In genomic region chr10:132195366-132196075, GRCh38 we compare ENCODE assay signal across 18 cellular contexts. TPM values are rescaled to one million over a fixed set of nuclear protein-coding genes. Genes with fewer than 3 reads are reported as not detected.
DNase-seq lines count a peak whose midpoint lies in the region; ATAC-seq and TF ChIP-seq lines count a peak whose summit lies in the region.
"Had no signal": no experiment of that assay in that cellular context is flagged by ENCODE, and none has a peak within 500 bp of the region (broad histone marks: within the 10 kb centered on the region; RNA-seq: fewer than 3 reads in every experiment).

No MANE protein-coding gene starts in this region.

- CTCF ChIA-PET in PC-9 (lab: Charles Lee) = no interaction called here

- no peaks in the 10 kb centered on the region for H3K9me3 ChIP-seq in PC-9 (ENCODE audit: insufficient read depth, low read depth)

- POLR2A ChIA-PET in PC-9 (lab: Charles Lee; ENCODE audit: unreplicated experiment) = no interaction called here

- no peak overlapping the region for H3K27ac ChIP-seq in PC-9
- H3K27ac ChIP-seq: 22Rv1 had no signal

- H3K27ac Mint-ChIP-seq in natural killer cell treated with Interleukin-12 subunit alpha and Interleukin-12 subunit beta and Interleukin-15 and Interleukin-18, amount 100 ng/mL, for 72 hours = no peak overlapping the region
- no peak overlapping the region for H3K27ac Mint-ChIP-seq in natural killer cell
- H3K27ac Mint-ChIP-seq: CD14-positive monocyte; CD8-positive, alpha-beta T cell; H9 had no signal

- no peaks in the 10 kb centered on the region for H3K79me2 ChIP-seq in PC-9 (ENCODE audit: low read depth)

- no peaks in the 10 kb centered on the region for H3K27me3 ChIP-seq in PC-9 (ENCODE audit: insufficient read depth, low read depth)

- no peaks in the 10 kb centered on the region for H3K4me1 ChIP-seq in PC-9 (replicated peaks; ENCODE audit: insufficient read depth)

- no peaks in the 10 kb centered on the region for H3K9me3 Mint-ChIP-seq in natural killer cell treated with Interleukin-12 subunit alpha and Interleukin-12 subunit beta and Interleukin-15 and Interleukin-18, amount 100 ng/mL, for 72 hours
- H3K9me3 Mint-ChIP-seq in natural killer cell = no peaks in the 10 kb centered on the region
- H3K9me3 Mint-ChIP-seq: CD8-positive, alpha-beta T cell had no signal

- TF ChIP-seq CTCF in natural killer cell (IDR thresholded peaks at IDR 0.05) = no peak
- no peak for TF ChIP-seq CTCF in PC-9 (conservative IDR thresholded peaks at IDR 0.05)

- no peak overlapping the region for H3K4me3 ChIP-seq in PC-9

- no peaks in the 10 kb centered on the region for H3K27me3 Mint-ChIP-seq in natural killer cell treated with Interleukin-12 subunit alpha and Interleukin-12 subunit beta and Interleukin-15 and Interleukin-18, amount 100 ng/mL, for 72 hours
- no peaks in the 10 kb centered on the region for H3K27me3 Mint-ChIP-seq in natural killer cell (ENCODE audit: low read depth in 2 of 2)

- no TSS peak for BruUV-seq in PC-9 (replicated peaks; lab: Mats Ljungman, UMichigan)

- no peaks in the 10 kb centered on the region for H3K4me1 Mint-ChIP-seq in natural killer cell treated with Interleukin-12 subunit alpha and Interleukin-12 subunit beta and Interleukin-15 and Interleukin-18, amount 100 ng/mL, for 72 hours (ENCODE audit: low read depth in 2 of 2)
- H3K4me1 Mint-ChIP-seq in natural killer cell = no peaks in the 10 kb centered on the region
- H3K4me1 Mint-ChIP-seq: CD14-positive monocyte, H9 had no signal

- DNase-seq in activated naive CD4-positive, alpha-beta T cell treated with anti-CD3 and anti-CD28 coated beads, Interleukin-2, amount 50 U/mL, for 16 hours = peak; percentile 4
- DNase-seq in activated naive CD4-positive, alpha-beta T cell (lab: John Stamatoyannopoulos, UW) = no peak
- DNase-seq in natural killer cell treated with Interleukin-12 subunit alpha and Interleukin-12 subunit beta and Interleukin-15 and Interleukin-18, amount 100 ng/mL, for 72 hours (ENCODE audit: low spot score) = peak; percentile 18
- DNase-seq in natural killer cell (no peak), posterior vena cava (ENCODE audit: low spot score) (peak; percentile 51), PC-9 (no peak), DMS79 (lab: John Stamatoyannopoulos, UW) (no peak)
- DNase-seq: CD8-positive, alpha-beta T cell; COR-L47; DMS153; DND-41; GDM1; GOT3; H9 had no signal

- no peak for ATAC-seq in natural killer cell treated with Interleukin-12 subunit alpha and Interleukin-12 subunit beta and Interleukin-15 and Interleukin-18, amount 100 ng/mL, for 72 hours
- ATAC-seq in natural killer cell (no peak), HG02623 (IDR thresholded peaks at IDR 0.05; ENCODE audit: unreplicated experiment) (no peak)
- ATAC-seq: CD8-positive, alpha-beta T cell had no signal

- no peak overlapping the region for H3K4me3 Mint-ChIP-seq in natural killer cell treated with Interleukin-12 subunit alpha and Interleukin-12 subunit beta and Interleukin-15 and Interleukin-18, amount 100 ng/mL, for 72 hours
- no peak overlapping the region for H3K4me3 Mint-ChIP-seq in natural killer cell
- H3K4me3 Mint-ChIP-seq: CD14-positive monocyte; CD8-positive, alpha-beta T cell; H9 had no signal

- intact Hi-C loops in natural killer cell (cut with micrococcal nuclease) (no loop called here), posterior vena cava (cut with DNase I) (no loop called here), PC-9 (cut with micrococcal nuclease; ENCODE audit: unreplicated experiment) (no loop called here)

- H3K9me2 ChIP-seq in PC-9 (ENCODE audit: insufficient read depth) = no peaks in the 10 kb centered on the region

- no peaks in the 10 kb centered on the region for H3F3A ChIP-seq in PC-9 (ENCODE audit: insufficient read depth, low read depth)

- no peak overlapping the region for H3K4me2 ChIP-seq in PC-9

- no peak overlapping the region for H2AFZ ChIP-seq in PC-9

- H3K36me3 ChIP-seq in PC-9 (ENCODE audit: low read depth) = no peaks in the 10 kb centered on the region

- no peaks in the 10 kb centered on the region for H3K36me3 Mint-ChIP-seq in natural killer cell treated with Interleukin-12 subunit alpha and Interleukin-12 subunit beta and Interleukin-15 and Interleukin-18, amount 100 ng/mL, for 72 hours
- H3K36me3 Mint-ChIP-seq in natural killer cell = no peaks in the 10 kb centered on the region
- H3K36me3 Mint-ChIP-seq: CD14-positive monocyte; CD8-positive, alpha-beta T cell had no signal

- H4K20me1 ChIP-seq in PC-9 (ENCODE audit: insufficient read depth) = no peaks in the 10 kb centered on the region

RNA-seq across cellular contexts. Expression of gene DPYSL4, which starts 8.8 kb away (rescaled TPM):
- total RNA-seq in natural killer cell treated with Interleukin-12 subunit alpha and Interleukin-12 subunit beta and Interleukin-15 and Interleukin-18, amount 100 ng/mL, for 72 hours = 10 to 100 TPM in 1 of 2 donors, 1 to 10 TPM in 1; 6.5 to 19.2 TPM
- total RNA-seq in natural killer cell = 1 to 10 TPM in 2 of 3 donors, under 1 TPM in 1; 0.40 to 1.3 (median 1.0) TPM
- 1 to 10 TPM; 1.4 to 2.1 TPM for total RNA-seq in posterior vena cava
- 2.8 and 4.8 TPM in 2 replicates for total RNA-seq in PC-9 (2021)
- total RNA-seq: HT1080 had no signal

Comparison
In these comparisons a context has a peak if more than half of its experiments do, and no peak if none do; other contexts are left out.
1. DNase-seq: peak in activated naive CD4-positive, alpha-beta T cell treated with anti-CD3 and anti-CD28 coated beads, Interleukin-2, amount 50 U/mL, for 16 hours (single experiment), natural killer cell treated with Interleukin-12 subunit alpha and Interleukin-12 subunit beta and Interleukin-15 and Interleukin-18, amount 100 ng/mL, for 72 hours (single experiment) and posterior vena cava (single experiment); none in activated naive CD4-positive, alpha-beta T cell (0 of 4), natural killer cell (single experiment), PC-9 (0 of 2) and DMS79 (single experiment).